ENCODE assay signal across 32 cellular contexts in genomic region chr3:197355713-197356112, GRCh38. TPM values are rescaled to one million over a fixed set of nuclear protein-coding genes. Genes with fewer than 3 reads are reported as not detected.
DNase-seq lines count a peak whose midpoint lies in the region; ATAC-seq, FAIRE-seq and TF ChIP-seq lines count a peak whose summit lies in the region.
"Had no signal": no experiment of that assay in that cellular context is flagged by ENCODE, and none has a peak within 500 bp of the region (broad histone marks: within the 10 kb centered on the region; RNA-seq: fewer than 3 reads in every experiment).

No MANE protein-coding gene starts in this region.

- TF ChIP-seq CTCF in MM.1S (IDR thresholded peaks at IDR 0.05; ENCODE audit: low read length), result no peak
- TF ChIP-seq CTCF in astrocyte (IDR thresholded peaks at IDR 0.05; ENCODE audit: insufficient read depth, low read depth, low read length), result no peak
- TF ChIP-seq CTCF in Calu3 (IDR thresholded peaks at IDR 0.05; ENCODE audit: unreplicated experiment), result no peak

- H3K79me2 ChIP-seq in MM.1S (ENCODE audit: low read length) (no peaks in the 10 kb centered on the region), astrocyte (ENCODE audit: insufficient read depth, low read length) (no peaks in the 10 kb centered on the region), mesendoderm (ENCODE audit: control insufficient read depth, insufficient read depth, low read length) (no peaks in the 10 kb centered on the region)

- H3K4me1 Mint-ChIP-seq in astrocyte (ENCODE audit: low read depth, unreplicated experiment), result peaks cover 27% of the 10 kb centered on the region
- peaks cover 9% of the 10 kb centered on the region for H3K4me1 Mint-ChIP-seq in Calu3 (ENCODE audit: low read depth, unreplicated experiment)
- H3K4me1 Mint-ChIP-seq: activated naive CD4-positive, alpha-beta T cell treated with anti-CD3 and anti-CD28 coated beads, Interleukin-2, amount 50 U/mL, for 24 hours; CD4-positive, CD25-positive, alpha-beta regulatory T cell; immature natural killer cell; naive thymus-derived CD8-positive, alpha-beta T cell; stimulated activated effector memory CD8-positive, alpha-beta T cell treated with anti-CD3 and anti-CD28 coated beads, Interleukin-12 subunit alpha, Interleukin-12 subunit beta, amount 100 ng/mL, for 72 hours had no signal

- H2BK120ac ChIP-seq in mesendoderm (ENCODE audit: low read depth, low read length), result no peak overlapping the region

- BruUV-seq in Calu3 (replicated peaks; lab: Mats Ljungman, UMichigan), result no TSS peak

- H3K4me3 ChIP-seq in MM.1S (ENCODE audit: low read length) (peak overlapping the region; percentile 68; the same call in 1 of the 2 replicates), astrocyte (ENCODE audit: insufficient read depth, low read depth, low read length) (no peak overlapping the region), mesendoderm (ENCODE audit: low read length) (no peak overlapping the region)

- H4K5ac ChIP-seq in mesendoderm (ENCODE audit: low read length), result no peak overlapping the region

- no peak overlapping the region for H3K27ac ChIP-seq in MM.1S (ENCODE audit: low read length)
- H3K27ac ChIP-seq in astrocyte (ENCODE audit: low read depth, low read length), result no peak overlapping the region
- H3K27ac ChIP-seq in mesendoderm (ENCODE audit: low read depth, low read length), result no peak overlapping the region
- H3K27ac ChIP-seq in substantia nigra (ENCODE audit: low read depth, low read length, poor library complexity, severe bottlenecking), result peak overlapping the region; percentile 82
- H3K27ac ChIP-seq: coronary artery, foreskin keratinocyte had no signal

- H3K27me3 Mint-ChIP-seq in astrocyte (ENCODE audit: low read depth, unreplicated experiment) (peaks cover 2% of the 10 kb centered on the region), Calu3 (ENCODE audit: unreplicated experiment) (peaks cover 16% of the 10 kb centered on the region)

- no peaks in the 10 kb centered on the region for H3F3A ChIP-seq in MM.1S (ENCODE audit: insufficient read depth, low read length)

- H3K4ac ChIP-seq in mesendoderm (ENCODE audit: low read depth, low read length), result no peak overlapping the region

- no peak overlapping the region for H3K56ac ChIP-seq in mesendoderm (ENCODE audit: low read length)

- H3K9me3 Mint-ChIP-seq in astrocyte (ENCODE audit: unreplicated experiment) (peaks cover 22% of the 10 kb centered on the region), Calu3 (ENCODE audit: low read depth, unreplicated experiment) (peaks cover 6% of the 10 kb centered on the region)

- no peak overlapping the region for H3K18ac ChIP-seq in mesendoderm (ENCODE audit: low read length)

- H3K36me3 Mint-ChIP-seq in astrocyte (ENCODE audit: low read depth, unreplicated experiment), result peaks cover 3% of the 10 kb centered on the region
- H3K36me3 Mint-ChIP-seq in Calu3 (ENCODE audit: insufficient read depth, unreplicated experiment), result no peaks in the 10 kb centered on the region
- H3K36me3 Mint-ChIP-seq: CD4-positive, CD25-positive, alpha-beta regulatory T cell; stimulated activated effector memory CD8-positive, alpha-beta T cell treated with anti-CD3 and anti-CD28 coated beads, Interleukin-12 subunit alpha, Interleukin-12 subunit beta, amount 100 ng/mL, for 72 hours had no signal

- H4K20me1 ChIP-seq in MM.1S (ENCODE audit: insufficient read depth, low read length) (no peaks in the 10 kb centered on the region), astrocyte (ENCODE audit: insufficient read depth, low read length) (no peaks in the 10 kb centered on the region)

- H3K4me1 ChIP-seq in MM.1S (ENCODE audit: low read length) (peaks cover 7% of the 10 kb centered on the region; the same call in 1 of the 2 replicates), astrocyte (ENCODE audit: insufficient read depth, low read length) (peaks cover 27% of the 10 kb centered on the region), mesendoderm (ENCODE audit: control insufficient read depth, low read depth, low read length) (no peaks in the 10 kb centered on the region)
- H3K4me1 ChIP-seq: foreskin keratinocyte, left lung had no signal

- H2AK5ac ChIP-seq in mesendoderm (ENCODE audit: low read length), result no peak overlapping the region

- FAIRE-seq in astrocyte (lab: Jason Lieb, UNC), result no peak
- FAIRE-seq: GM12892, H1, urothelium cell line had no signal

- no peak overlapping the region for H4K8ac ChIP-seq in mesendoderm (ENCODE audit: low read depth, low read length)

- H3K36me3 ChIP-seq in MM.1S (replicated peaks; ENCODE audit: insufficient read depth, low read length) (no peaks in the 10 kb centered on the region), astrocyte (ENCODE audit: insufficient read depth, low read length) (no peaks in the 10 kb centered on the region), mesendoderm (ENCODE audit: control insufficient read depth, insufficient read depth, low read length) (no peaks in the 10 kb centered on the region)
- H3K36me3 ChIP-seq: left lung had no signal

- H3K27ac Mint-ChIP-seq in astrocyte (ENCODE audit: unreplicated experiment) (peak overlapping the region; percentile 55), Calu3 (ENCODE audit: unreplicated experiment) (no peak overlapping the region)
- H3K27ac Mint-ChIP-seq: activated CD8-positive, alpha-beta T cell treated with anti-CD3 and anti-CD28 coated beads for 36 hours; activated naive CD4-positive, alpha-beta T cell treated with anti-CD3 and anti-CD28 coated beads, Interleukin-2, amount 50 U/mL, for 24 hours; activated T-helper 17 cell treated with anti-CD3 and anti-CD28 coated beads, Interleukin-2, amount 50 U/mL, for 72 hours; CD4-positive, CD25-positive, alpha-beta regulatory T cell; immature natural killer cell; mesothelial cell of epicardium; stimulated activated effector memory CD8-positive, alpha-beta T cell treated with anti-CD3 and anti-CD28 coated beads, Interleukin-12 subunit alpha, Interleukin-12 subunit beta, amount 100 ng/mL, for 72 hours had no signal

- no peak overlapping the region for H2BK5ac ChIP-seq in mesendoderm (ENCODE audit: low read length)

- H3K9me3 ChIP-seq in MM.1S (replicated peaks; ENCODE audit: insufficient read depth, low read length) (no peaks in the 10 kb centered on the region), astrocyte (ENCODE audit: insufficient read depth, low read depth, low read length) (peaks cover 6% of the 10 kb centered on the region)

- no peak for DNase-seq in MM.1S
- no peak for DNase-seq in astrocyte (ENCODE audit: low read depth)
- DNase-seq in mesendoderm, result peak; percentile 48
- no peak for DNase-seq in substantia nigra (lab: John Stamatoyannopoulos, UW)
- DNase-seq in AG08395 (ENCODE audit: low spot score), result no peak
- no peak for DNase-seq in Calu3
- DNase-seq: activated CD4-positive, alpha-beta T cell treated with anti-CD3 and anti-CD28 coated beads for 1 hour; activated CD8-positive, alpha-beta T cell treated with anti-CD3 and anti-CD28 coated beads for 36 hours; CD4-positive, CD25-positive, alpha-beta regulatory T cell; DMS 273 treated with DMSO at 0.1 percent for 48 hours; EL; foreskin keratinocyte; immature natural killer cell; left lung; naive thymus-derived CD8-positive, alpha-beta T cell; NCI-H2081 treated with DMSO at 0.1 percent for 48 hours; NCI-H446; OCI-M1; retina; stimulated activated CD4-positive, alpha-beta T cell treated with anti-CD3 and anti-CD28 coated beads, Interleukin-12 subunit alpha, Interleukin-12 subunit beta, amount 100 ng/mL, for 4 hours; stimulated activated CD4-positive, alpha-beta T cell treated with anti-CD3 and anti-CD28 coated beads, Interleukin-4, amount 100 ng/mL, for 1 hour; T-helper 2 cell had no signal

- no peaks in the 10 kb centered on the region for H3K27me3 ChIP-seq in MM.1S (replicated peaks; ENCODE audit: insufficient read depth, low read length)
- no peaks in the 10 kb centered on the region for H3K27me3 ChIP-seq in astrocyte (ENCODE audit: insufficient read depth, low read length)
- no peaks in the 10 kb centered on the region for H3K27me3 ChIP-seq in mesendoderm (ENCODE audit: insufficient read depth, low read length, poor library complexity)
- H3K27me3 ChIP-seq: foreskin keratinocyte, left lung had no signal

- CTCF ChIA-PET in Calu3 (lab: Charles Lee), result no interaction called here

- H2AFZ ChIP-seq in MM.1S (ENCODE audit: low read length) (peak overlapping the region; percentile 78), astrocyte (ENCODE audit: low read depth, low read length) (no peak overlapping the region)

- ATAC-seq in GM19397 (IDR thresholded peaks at IDR 0.05; ENCODE audit: unreplicated experiment), result no peak
- ATAC-seq: activated CD8-positive, alpha-beta T cell treated with anti-CD3 and anti-CD28 coated beads for 36 hours; activated T-helper 17 cell treated with anti-CD3 and anti-CD28 coated beads, Interleukin-2, amount 50 U/mL, for 72 hours; foreskin keratinocyte; naive thymus-derived CD8-positive, alpha-beta T cell; SK-N-SH treated with all-trans-retinoic acid at 6 μM for 48 hours had no signal

- no peaks in the 10 kb centered on the region for H3K79me1 ChIP-seq in mesendoderm (ENCODE audit: low read length)

- peak overlapping the region; percentile 80; the same call in 1 of the 2 replicates for H3K4me2 ChIP-seq in MM.1S (ENCODE audit: low read depth, low read length)
- H3K4me2 ChIP-seq in astrocyte (ENCODE audit: low read length), result no peak overlapping the region
- no peak overlapping the region for H3K4me2 ChIP-seq in mesendoderm (ENCODE audit: low read length)

- H3K9me2 ChIP-seq in MM.1S (replicated peaks; ENCODE audit: insufficient read depth, low read length), result no peaks in the 10 kb centered on the region

- H3K9ac ChIP-seq in MM.1S (ENCODE audit: low read length), result no peak overlapping the region
- no peak overlapping the region for H3K9ac ChIP-seq in astrocyte (ENCODE audit: low read length)
- no peak overlapping the region for H3K9ac ChIP-seq in mesendoderm (ENCODE audit: low read length)

- no peak overlapping the region for H2BK15ac ChIP-seq in mesendoderm (replicated peaks; ENCODE audit: low read depth)

- H3K4me3 Mint-ChIP-seq in astrocyte (ENCODE audit: unreplicated experiment), result no peak overlapping the region
- no peak overlapping the region for H3K4me3 Mint-ChIP-seq in Calu3 (ENCODE audit: low read depth, unreplicated experiment)
- H3K4me3 Mint-ChIP-seq: activated CD8-positive, alpha-beta T cell treated with anti-CD3 and anti-CD28 coated beads for 36 hours; activated naive CD4-positive, alpha-beta T cell treated with anti-CD3 and anti-CD28 coated beads, Interleukin-2, amount 50 U/mL, for 24 hours; activated T-helper 17 cell treated with anti-CD3 and anti-CD28 coated beads, Interleukin-2, amount 50 U/mL, for 72 hours; CD4-positive, CD25-positive, alpha-beta regulatory T cell; immature natural killer cell; mesothelial cell of epicardium; naive thymus-derived CD8-positive, alpha-beta T cell; stimulated activated effector memory CD8-positive, alpha-beta T cell treated with anti-CD3 and anti-CD28 coated beads, Interleukin-12 subunit alpha, Interleukin-12 subunit beta, amount 100 ng/mL, for 72 hours had no signal

- H3K23ac ChIP-seq in mesendoderm (ENCODE audit: low read length), result no peak overlapping the region

- no CpG with 5 or more reads among the region's 1 CpG for WGBS in mesendoderm (ENCODE audit: extremely low coverage, insufficient coverage, low lambda C conversion rate)

- intact Hi-C loops in Calu3 (cut with micrococcal nuclease; ENCODE audit: unreplicated experiment), result no loop called here

RNA-seq across cellular contexts. Expression of gene DLG1, which starts 57.3 kb away (rescaled TPM):
- total RNA-seq in astrocyte (161 and 210 TPM in 2 replicates), Calu3 (2022) (105 and 127 TPM in 2 replicates)
- polyA plus RNA-seq in mesendoderm (2013, experiment 1 of 2), result 43.0 TPM
- 43.5 TPM for polyA plus RNA-seq in mesendoderm (2013, experiment 2 of 2)
